In the genomic region with DNA sequence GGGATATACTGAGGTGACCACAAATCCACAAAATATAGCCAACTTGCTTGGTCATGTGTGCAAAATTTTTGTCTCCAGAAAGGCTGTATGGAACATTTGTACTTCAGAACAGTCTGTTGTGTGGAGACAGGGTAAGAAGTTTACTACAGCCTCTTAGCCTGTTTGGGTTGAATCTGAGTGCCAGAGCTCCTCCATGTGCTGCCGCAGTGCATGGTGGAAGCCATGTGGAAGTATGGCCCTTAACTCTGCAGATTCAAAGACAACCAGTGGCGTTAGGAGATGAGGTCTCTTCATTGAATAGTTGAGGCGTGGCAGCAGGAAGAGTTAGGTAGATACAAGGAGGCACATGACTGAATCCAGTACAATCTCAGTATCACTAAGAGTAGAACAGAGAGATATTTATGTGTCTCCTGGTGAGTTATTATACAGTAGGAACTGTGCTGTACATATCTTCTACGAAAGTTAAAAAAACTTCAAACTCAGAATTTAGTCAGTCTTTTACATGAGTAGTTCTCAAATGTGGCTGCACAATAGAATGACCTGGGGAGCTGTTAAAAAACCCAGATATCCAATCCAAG, we compare ENCODE assay signal across 15 cellular contexts. TPM values are rescaled to one million over a fixed set of nuclear protein-coding genes. Genes with fewer than 3 reads are reported as not detected.
DNase-seq lines count a peak whose midpoint lies in the region; ATAC-seq and TF ChIP-seq lines count a peak whose summit lies in the region.
"Had no signal": no experiment of that assay in that cellular context is flagged by ENCODE, and none has a peak within 500 bp of the region (broad histone marks: within the 10 kb centered on the region; RNA-seq: fewer than 3 reads in every experiment).

No MANE protein-coding gene starts in this region.

- no peak overlapping the region for H3K9ac ChIP-seq in Loucy (ENCODE audit: low read depth, low read length, poor library complexity, severe bottlenecking)
- H3K9ac ChIP-seq: BLaER1 treated with 17β-estradiol and CSF1 and Interleukin-3, amounts not matched to agents 10 nM and 100 nM had no signal

- no peak overlapping the region for H3K4me3 ChIP-seq in Loucy (ENCODE audit: low read length, poor library complexity, severe bottlenecking)
- H3K4me3 ChIP-seq in dorsolateral prefrontal cortex: no peak overlapping the region
- H3K4me3 ChIP-seq: BLaER1 treated with 17β-estradiol and CSF1 and Interleukin-3, amounts not matched to agents 10 nM and 100 nM had no signal

- no peaks in the 10 kb centered on the region for H3K9me2 ChIP-seq in Loucy (replicated peaks; ENCODE audit: low read depth, low read length)

- peaks cover 77% of the 10 kb centered on the region for H3K79me2 ChIP-seq in Loucy (ENCODE audit: insufficient read depth, low read length)

- H2AFZ ChIP-seq in Loucy (ENCODE audit: low read length): no peak overlapping the region

- H3K4me2 ChIP-seq in Loucy (ENCODE audit: low read depth, low read length, poor library complexity, severe bottlenecking): peak overlapping the region; percentile 11
- H3K4me2 ChIP-seq: BLaER1 treated with 17β-estradiol and CSF1 and Interleukin-3, amounts not matched to agents 10 nM and 100 nM had no signal

- TF ChIP-seq CTCF in Loucy (conservative IDR thresholded peaks at IDR 0.05; ENCODE audit: low read length) (no peak), neural crest cell (conservative IDR thresholded peaks at IDR 0.05) (no peak), dorsolateral prefrontal cortex (IDR thresholded peaks at IDR 0.05 in 54 of 56, conservative IDR thresholded peaks at IDR 0.05 in 2 of 56; ENCODE audit: low read depth in 1 of 56, partially characterized antibody in 56 of 56) (no peak)

- H3F3A ChIP-seq in Loucy (ENCODE audit: low read depth): no peaks in the 10 kb centered on the region

- H3K27me3 Mint-ChIP-seq in activated CD8-positive, alpha-beta memory T cell treated with anti-CD3 and anti-CD28 coated beads, Interleukin-2, amount 10 ng/mL, durations not matched to agents 7 days and 5 days: no peaks in the 10 kb centered on the region
- no peaks in the 10 kb centered on the region for H3K27me3 Mint-ChIP-seq in activated T-helper 17 cell treated with anti-CD3 and anti-CD28 coated beads, Interleukin-2, amount 50 U/mL, for 72 hours
- no peaks in the 10 kb centered on the region for H3K27me3 Mint-ChIP-seq in neural crest cell (ENCODE audit: low read depth)

- H3K27ac Mint-ChIP-seq in activated CD8-positive, alpha-beta memory T cell treated with anti-CD3 and anti-CD28 coated beads, Interleukin-2, amount 10 ng/mL, durations not matched to agents 7 days and 5 days: no peak overlapping the region
- H3K27ac Mint-ChIP-seq in activated T-helper 17 cell treated with anti-CD3 and anti-CD28 coated beads, Interleukin-2, amount 50 U/mL, for 72 hours: peak overlapping the region; percentile 43
- H3K27ac Mint-ChIP-seq in neural crest cell (ENCODE audit: unreplicated experiment): peak overlapping the region; percentile 51

- CTCF ChIA-PET in activated CD8-positive, alpha-beta memory T cell treated with anti-CD3 and anti-CD28 coated beads, Interleukin-2, amount 10 ng/mL, durations not matched to agents 7 days and 5 days (lab: Charles Lee): interaction anchor here (1.3 kb wide), 1 partner anchor 10 kb away, joined by 3 read pairs; a partner anchor contains a TSS

- no peak for DNase-seq in activated CD8-positive, alpha-beta memory T cell treated with anti-CD3 and anti-CD28 coated beads, Interleukin-2, amount 10 ng/mL, durations not matched to agents 7 days and 5 days
- no peak for DNase-seq in activated CD8-positive, alpha-beta memory T cell treated with anti-CD3 and anti-CD28 coated beads for 24 hours
- DNase-seq in neural crest cell (ENCODE audit: low read depth, low spot score) (no peak), NOMO-1 treated with DMSO at 0.1 percent for 48 hours (lab: John Stamatoyannopoulos, UW; ENCODE audit: unreplicated experiment) (no peak), dorsolateral prefrontal cortex (no peak), UCSD-AML1 (lab: John Stamatoyannopoulos, UW; ENCODE audit: unreplicated experiment) (no peak)
- DNase-seq: H9; NCI-H2107; NCI-H345; NCI-H526 treated with DMSO at 0.1 percent for 48 hours; NK-92 treated with Interleukin-12 subunit alpha and Interleukin-12 subunit beta, amount 100 ng/mL, for 24 hours; PC-3 had no signal

- H3K4me1 Mint-ChIP-seq in activated CD8-positive, alpha-beta memory T cell treated with anti-CD3 and anti-CD28 coated beads, Interleukin-2, amount 10 ng/mL, durations not matched to agents 7 days and 5 days: peaks cover 36% of the 10 kb centered on the region
- peaks cover 13% of the 10 kb centered on the region for H3K4me1 Mint-ChIP-seq in activated T-helper 17 cell treated with anti-CD3 and anti-CD28 coated beads, Interleukin-2, amount 50 U/mL, for 72 hours
- peaks cover 1% of the 10 kb centered on the region for H3K4me1 Mint-ChIP-seq in neural crest cell
- H3K4me1 Mint-ChIP-seq: H9 had no signal

- peaks cover 22% of the 10 kb centered on the region for H3K4me1 ChIP-seq in Loucy (ENCODE audit: insufficient read depth, low read length, poor library complexity, severe bottlenecking)

- H3K27me3 ChIP-seq in Loucy (ENCODE audit: insufficient read depth, low read length, poor library complexity, severe bottlenecking) (no peaks in the 10 kb centered on the region), dorsolateral prefrontal cortex (no peaks in the 10 kb centered on the region)
- H3K27me3 ChIP-seq: BLaER1 treated with 17β-estradiol and CSF1 and Interleukin-3, amounts not matched to agents 10 nM and 100 nM had no signal

- intact Hi-C loops in dorsolateral prefrontal cortex (cut with DNase I): no loop called here

- H4K20me1 ChIP-seq in Loucy (ENCODE audit: insufficient read depth, low read length, poor library complexity, severe bottlenecking): peaks cover 13% of the 10 kb centered on the region

- ATAC-seq in activated CD8-positive, alpha-beta memory T cell treated with anti-CD3 and anti-CD28 coated beads, Interleukin-2, amount 10 ng/mL, durations not matched to agents 7 days and 5 days: peak; percentile 20
- peak; percentile 37 for ATAC-seq in activated T-helper 17 cell treated with anti-CD3 and anti-CD28 coated beads, Interleukin-2, amount 50 U/mL, for 72 hours (replicated peaks)
- ATAC-seq: PC-3 had no signal

- peak overlapping the region in 1 of 59 donors; percentile 11 for H3K27ac ChIP-seq in dorsolateral prefrontal cortex
- H3K27ac ChIP-seq: BLaER1 treated with 17β-estradiol and CSF1 and Interleukin-3, amounts not matched to agents 10 nM and 100 nM had no signal

- no peaks in the 10 kb centered on the region for H3K9me3 ChIP-seq in Loucy (ENCODE audit: insufficient read depth, low read depth, low read length)
- H3K9me3 ChIP-seq: BLaER1 treated with 17β-estradiol and CSF1 and Interleukin-3, amounts not matched to agents 10 nM and 100 nM had no signal

- H3K36me3 Mint-ChIP-seq in activated CD8-positive, alpha-beta memory T cell treated with anti-CD3 and anti-CD28 coated beads, Interleukin-2, amount 10 ng/mL, durations not matched to agents 7 days and 5 days: peaks cover 55% of the 10 kb centered on the region
- peaks cover 87% of the 10 kb centered on the region for H3K36me3 Mint-ChIP-seq in activated T-helper 17 cell treated with anti-CD3 and anti-CD28 coated beads, Interleukin-2, amount 50 U/mL, for 72 hours (ENCODE audit: low read depth)
- peaks cover 12% of the 10 kb centered on the region for H3K36me3 Mint-ChIP-seq in neural crest cell (ENCODE audit: low read depth)

- peaks cover 45% of the 10 kb centered on the region; the same call in 1 of the 2 replicates for H3K36me3 ChIP-seq in Loucy (ENCODE audit: insufficient read depth, low read length)

- H3K9me3 Mint-ChIP-seq in activated CD8-positive, alpha-beta memory T cell treated with anti-CD3 and anti-CD28 coated beads, Interleukin-2, amount 10 ng/mL, durations not matched to agents 7 days and 5 days (ENCODE audit: low read depth): no peaks in the 10 kb centered on the region
- H3K9me3 Mint-ChIP-seq in activated T-helper 17 cell treated with anti-CD3 and anti-CD28 coated beads, Interleukin-2, amount 50 U/mL, for 72 hours: no peaks in the 10 kb centered on the region
- H3K9me3 Mint-ChIP-seq in neural crest cell: no peaks in the 10 kb centered on the region
- H3K9me3 Mint-ChIP-seq: H9 had no signal

- H3K4me3 Mint-ChIP-seq in activated CD8-positive, alpha-beta memory T cell treated with anti-CD3 and anti-CD28 coated beads, Interleukin-2, amount 10 ng/mL, durations not matched to agents 7 days and 5 days: no peak overlapping the region
- H3K4me3 Mint-ChIP-seq in activated T-helper 17 cell treated with anti-CD3 and anti-CD28 coated beads, Interleukin-2, amount 50 U/mL, for 72 hours: no peak overlapping the region
- H3K4me3 Mint-ChIP-seq in neural crest cell: no peak overlapping the region
- H3K4me3 Mint-ChIP-seq: H9 had no signal

RNA-seq across cellular contexts. Expression of a gene that starts 9.4 kb away (rescaled TPM):
- total RNA-seq in activated CD8-positive, alpha-beta memory T cell treated with anti-CD3 and anti-CD28 coated beads, Interleukin-2, amount 10 ng/mL, durations not matched to agents 7 days and 5 days: 10 to 100 TPM; 66.7 to 97.5 TPM
- 100 to 1,000 TPM; 126 to 139 TPM for total RNA-seq in activated T-helper 17 cell treated with anti-CD3 and anti-CD28 coated beads, Interleukin-2, amount 50 U/mL, for 72 hours
- 65.7 and 75.6 TPM in 2 replicates for total RNA-seq in neural crest cell
- total RNA-seq in dorsolateral prefrontal cortex: 10 to 100 TPM; 32.6 to 75.9 (median 53.3) TPM

RNA-seq across cellular contexts. Expression of a gene that starts 9.7 kb away (rescaled TPM):
- total RNA-seq in activated CD8-positive, alpha-beta memory T cell treated with anti-CD3 and anti-CD28 coated beads, Interleukin-2, amount 10 ng/mL, durations not matched to agents 7 days and 5 days: 10 to 100 TPM; 84.8 to 95.9 TPM
- 100 to 1,000 TPM in 1 of 2 donors, 10 to 100 TPM in 1; 71.4 to 107 TPM for total RNA-seq in activated T-helper 17 cell treated with anti-CD3 and anti-CD28 coated beads, Interleukin-2, amount 50 U/mL, for 72 hours
- total RNA-seq in neural crest cell: 81.6 and 81.7 TPM in 2 replicates
- total RNA-seq in dorsolateral prefrontal cortex: 100 to 1,000 TPM in 3 of 120 experiments, 10 to 100 TPM in 117; 44.6 to 110 (median 64.5) TPM

RNA-seq across cellular contexts. Expression of a gene that starts 47.2 kb away (rescaled TPM):
- total RNA-seq in activated CD8-positive, alpha-beta memory T cell treated with anti-CD3 and anti-CD28 coated beads, Interleukin-2, amount 10 ng/mL, durations not matched to agents 7 days and 5 days: 100 to 1,000 TPM in 1 of 2 experiments, 10 to 100 TPM in 1; 98.5 to 130 TPM
- total RNA-seq in activated T-helper 17 cell treated with anti-CD3 and anti-CD28 coated beads, Interleukin-2, amount 50 U/mL, for 72 hours: 100 to 1,000 TPM; 111 to 144 TPM
- total RNA-seq in neural crest cell: 58.2 and 63.9 TPM in 2 replicates
- 100 to 1,000 TPM in 85 of 120 experiments, 10 to 100 TPM in 35; 78.5 to 150 (median 109) TPM for total RNA-seq in dorsolateral prefrontal cortex
